In the genomic region with DNA sequence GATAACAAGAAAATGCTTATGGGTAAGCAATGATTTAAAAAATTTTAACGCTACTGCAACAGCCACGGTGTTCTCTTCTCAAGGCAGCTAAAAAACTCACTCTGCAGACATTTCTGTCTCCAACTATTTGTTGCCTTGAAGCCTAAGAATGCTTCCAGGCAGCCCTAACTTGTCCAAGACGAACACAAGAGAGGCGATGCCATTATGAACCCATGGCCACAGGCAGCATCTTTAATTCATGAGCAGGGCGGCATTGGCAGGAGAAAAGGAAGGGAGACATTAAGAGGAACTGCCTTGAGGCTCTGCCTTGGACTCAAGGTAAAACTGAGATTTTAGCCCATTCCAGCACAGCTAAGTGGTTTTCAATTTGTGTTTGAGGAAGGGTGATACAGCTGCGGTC, we compare ENCODE assay signal across 18 cellular contexts.
"Had no signal": no experiment of that assay in that cellular context is flagged by ENCODE, and none has a peak within 500 bp of the region (broad histone marks: within the 10 kb centered on the region; RNA-seq: fewer than 3 reads in every experiment).

No MANE protein-coding gene starts in this region.

- H3K36me3 Mint-ChIP-seq: naive thymus-derived CD4-positive, alpha-beta T cell; stimulated activated naive B cell treated with anti-CD40 and anti-IgM and Interleukin-4, amounts not matched to agents 10 μg/mL and 1 μg/mL and 100 μg/mL, for 72 hours had no signal

- H3K4me1 ChIP-seq: uterus had no signal

- H3K36me3 ChIP-seq: heart left ventricle, left lung, right lobe of liver, stomach, thyroid gland, upper lobe of left lung, uterus had no signal

- H3K9me3 Mint-ChIP-seq: dendritic cell treated with granulocyte-macrophage colony-stimulating factor and Interleukin-4, amounts not matched to agents 40 ng/mL and 50 ng/mL, for 4 days; nephron progenitor cell had no signal

- H3K9me3 ChIP-seq: heart left ventricle, left lung, right lobe of liver, stomach, thyroid gland, upper lobe of left lung, uterus had no signal

- DNase-seq: erythroblast; foreskin melanocyte; heart left ventricle; left lung; mesendoderm; naive thymus-derived CD4-positive, alpha-beta T cell; nephron progenitor cell; stimulated activated CD4-positive, alpha-beta T cell treated with anti-CD3 and anti-CD28 coated beads, Interleukin-2, amount 100 ng/mL, for 24 hours; stimulated activated CD4-positive, alpha-beta T cell treated with anti-CD3 and anti-CD28 coated beads, Interleukin-4, amount 100 ng/mL, for 4 hours; stimulated activated naive B cell treated with anti-CD40 and anti-IgM and Interleukin-4, amounts not matched to agents 10 μg/mL and 1 μg/mL and 100 μg/mL, for 72 hours; stomach; thyroid gland; upper lobe of left lung; uterus had no signal

- H3K4me3 Mint-ChIP-seq: dendritic cell treated with granulocyte-macrophage colony-stimulating factor and Interleukin-4, amounts not matched to agents 40 ng/mL and 50 ng/mL, for 4 days; naive thymus-derived CD4-positive, alpha-beta T cell; nephron progenitor cell; stimulated activated naive B cell treated with anti-CD40 and anti-IgM and Interleukin-4, amounts not matched to agents 10 μg/mL and 1 μg/mL and 100 μg/mL, for 72 hours had no signal

- ATAC-seq: heart left ventricle; left lung; naive thymus-derived CD4-positive, alpha-beta T cell; right lobe of liver; stimulated activated naive B cell treated with anti-CD40 and anti-IgM and Interleukin-4, amounts not matched to agents 10 μg/mL and 1 μg/mL and 100 μg/mL, for 72 hours had no signal

- H3K27ac Mint-ChIP-seq: dendritic cell treated with granulocyte-macrophage colony-stimulating factor and Interleukin-4, amounts not matched to agents 40 ng/mL and 50 ng/mL, for 4 days; naive thymus-derived CD4-positive, alpha-beta T cell; nephron progenitor cell; progenitor cell of endocrine pancreas; stimulated activated naive B cell treated with anti-CD40 and anti-IgM and Interleukin-4, amounts not matched to agents 10 μg/mL and 1 μg/mL and 100 μg/mL, for 72 hours had no signal

- H3K4me3 ChIP-seq: heart left ventricle, left lung, lung, right lobe of liver, stomach, thyroid gland, upper lobe of left lung, uterus had no signal

- H3K27ac ChIP-seq: left lung, right lobe of liver, stomach, thyroid gland, upper lobe of left lung, uterus had no signal

- H3K27me3 ChIP-seq: heart left ventricle, left lung, right lobe of liver, stomach, thyroid gland, upper lobe of left lung, uterus had no signal
